Comparison of ENCODE assay signal across 28 cellular contexts in the genomic region with DNA sequence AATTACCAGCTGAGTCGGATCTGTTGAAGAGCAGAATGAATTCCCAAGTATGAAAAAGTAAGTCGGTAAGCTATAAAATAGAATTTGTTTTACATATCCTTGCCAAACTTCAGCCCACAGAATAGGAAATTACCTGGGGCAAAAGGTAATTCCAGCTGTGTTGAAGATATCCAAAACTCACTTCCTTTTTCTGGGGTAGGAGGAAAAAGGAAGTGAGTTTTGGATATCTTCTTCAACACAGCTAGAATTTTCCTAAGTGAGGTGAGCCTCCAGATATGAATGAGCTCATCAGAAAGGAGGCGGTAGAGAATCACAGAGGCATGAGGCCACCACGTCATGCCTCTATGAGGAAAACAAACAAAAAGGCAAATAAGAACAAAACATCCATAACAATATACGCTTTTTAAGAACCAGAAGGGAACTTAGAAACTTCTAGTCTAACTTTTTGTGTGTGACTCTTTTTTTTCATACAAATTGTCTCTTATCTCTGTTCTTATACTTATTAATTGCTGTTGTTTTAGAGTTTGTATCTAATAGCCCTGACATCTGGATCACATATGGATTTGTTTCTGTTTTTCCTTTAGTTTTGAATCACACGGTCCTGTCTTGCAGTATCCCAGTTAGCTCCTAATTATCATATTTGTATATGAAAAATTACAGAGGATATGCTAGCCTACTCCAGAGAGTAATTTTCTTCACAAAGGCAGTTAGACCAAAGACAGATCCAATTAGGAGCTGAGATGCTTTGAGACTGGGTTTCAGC.
DNase-seq lines count a peak whose midpoint lies in the region; ATAC-seq and TF ChIP-seq lines count a peak whose summit lies in the region.
"Had no signal": no experiment of that assay in that cellular context is flagged by ENCODE, and none has a peak within 500 bp of the region (broad histone marks: within the 10 kb centered on the region; RNA-seq: fewer than 3 reads in every experiment).

No MANE protein-coding gene starts in this region.

- in situ Hi-C loops in brain microvascular endothelial cell (cut with HindIII; ENCODE audit: low pct_ligation_motif_present, low sequenced_read_pairs), result no loop called here

- H3K36me3 Mint-ChIP-seq in GM23338 (ENCODE audit: low read depth), result no peaks in the 10 kb centered on the region
- no peaks in the 10 kb centered on the region for H3K36me3 Mint-ChIP-seq in WTC11
- H3K36me3 Mint-ChIP-seq: activated naive CD8-positive, alpha-beta T cell treated with anti-CD3 and anti-CD28 coated beads for 36 hours; natural killer cell treated with Interleukin-12 subunit alpha and Interleukin-12 subunit beta and Interleukin-15 and Interleukin-18, amount 100 ng/mL, for 72 hours had no signal

- H3F3A ChIP-seq in GM23338 (replicated peaks; ENCODE audit: low read depth), result no peaks in the 10 kb centered on the region

- no peaks in the 10 kb centered on the region for H3K36me3 ChIP-seq in BJ (ENCODE audit: control insufficient read depth, insufficient read depth, low read length)
- H3K36me3 ChIP-seq in GM23338 (ENCODE audit: insufficient read depth), result no peaks in the 10 kb centered on the region
- H3K36me3 ChIP-seq in brain microvascular endothelial cell (replicated peaks), result no peaks in the 10 kb centered on the region
- no peaks in the 10 kb centered on the region for H3K36me3 ChIP-seq in mesenchymal stem cell (ENCODE audit: control insufficient read depth in 1 of 2, insufficient read depth in 2 of 2, low read depth in 1 of 2, low read length in 2 of 2)
- no peaks in the 10 kb centered on the region for H3K36me3 ChIP-seq in right atrium auricular region
- H3K36me3 ChIP-seq: heart left ventricle, lower lobe of right lung, SJSA1, spleen, transverse colon had no signal

- H3K18ac ChIP-seq in mesenchymal stem cell (ENCODE audit: low read depth in 1 of 2, low read length in 2 of 2), result no peak overlapping the region

- CTCF ChIA-PET in BJ (lab: Yijun Ruan, JAX) (interaction anchor here (1.0 kb wide), 1 partner anchor 30 kb away, joined by 3 read pairs; no protein-coding TSS in a partner anchor), WTC11 (lab: Charles Lee) (interaction anchor here (1.6 kb wide), 2 partner anchors 82 to 105 kb away, joined by 3 to 5 read pairs; no protein-coding TSS in a partner anchor)

- H3K4me3 ChIP-seq in BJ (ENCODE audit: low read depth, low read length), result no peak overlapping the region
- H3K4me3 ChIP-seq in GM23338, result no peak overlapping the region
- H3K4me3 ChIP-seq in brain microvascular endothelial cell (ENCODE audit: low read depth, low read length), result no peak overlapping the region
- H3K4me3 ChIP-seq in mesenchymal stem cell (ENCODE audit: insufficient read depth in 1 of 2, low read depth in 1 of 2, low read length in 2 of 2), result no peak overlapping the region
- H3K4me3 ChIP-seq in right atrium auricular region, result no peak overlapping the region
- H3K4me3 ChIP-seq: heart left ventricle, lower lobe of right lung, mucosa of descending colon, SJSA1, spleen, transverse colon had no signal

- peak overlapping the region; percentile 43 for H3K9ac ChIP-seq in mesenchymal stem cell (ENCODE audit: low read length)

- H3K4me2 ChIP-seq in GM23338 (no peak overlapping the region), mesenchymal stem cell (ENCODE audit: low read length, poor library complexity, severe bottlenecking) (no peak overlapping the region)

- H2AK5ac ChIP-seq in mesenchymal stem cell (ENCODE audit: low read length, severe bottlenecking), result no peak overlapping the region

- H4K20me1 ChIP-seq in GM23338 (replicated peaks; ENCODE audit: insufficient read depth), result no peaks in the 10 kb centered on the region

- H3K27ac Mint-ChIP-seq in GM23338 (no peak overlapping the region), WTC11 (no peak overlapping the region)
- H3K27ac Mint-ChIP-seq: activated CD8-positive, alpha-beta T cell treated with anti-CD3 and anti-CD28 coated beads, Interleukin-2, amount 10 ng/mL, durations not matched to agents 7 days and 5 days; activated naive CD8-positive, alpha-beta T cell treated with anti-CD3 and anti-CD28 coated beads for 36 hours; H9; natural killer cell treated with Interleukin-12 subunit alpha and Interleukin-12 subunit beta and Interleukin-15 and Interleukin-18, amount 100 ng/mL, for 72 hours; T-helper 1 cell treated with Interleukin-12 subunit alpha and Interleukin-12 subunit beta and Interleukin-4 antibody, amounts not matched to agents 30 μg/mL and 1 μg/mL, for 36 hours had no signal

- ATAC-seq in GM23338, result no peak
- ATAC-seq in WTC11, result no peak
- ATAC-seq: activated CD8-positive, alpha-beta T cell treated with anti-CD3 and anti-CD28 coated beads, Interleukin-2, amount 10 ng/mL, durations not matched to agents 7 days and 5 days; heart left ventricle; lower lobe of right lung; mucosa of descending colon; natural killer cell treated with Interleukin-12 subunit alpha and Interleukin-12 subunit beta and Interleukin-15 and Interleukin-18, amount 100 ng/mL, for 72 hours had no signal

- no peak overlapping the region for H4K8ac ChIP-seq in mesenchymal stem cell (ENCODE audit: low read length)

- no peaks in the 10 kb centered on the region for H3K9me3 ChIP-seq in mesenchymal stem cell (ENCODE audit: control insufficient read depth, low read length)
- no peaks in the 10 kb centered on the region for H3K9me3 ChIP-seq in right atrium auricular region
- H3K9me3 ChIP-seq: heart left ventricle, lower lobe of right lung, mucosa of descending colon, SJSA1, spleen, transverse colon had no signal

- no peaks in the 10 kb centered on the region for H3K79me1 ChIP-seq in mesenchymal stem cell (replicated peaks; ENCODE audit: low read length, poor library complexity, severe bottlenecking)

- H3K4ac ChIP-seq in mesenchymal stem cell (ENCODE audit: low read depth in 1 of 2, low read length in 2 of 2), result no peak overlapping the region

- H3K4me1 ChIP-seq in GM23338 (ENCODE audit: insufficient read depth), result peaks cover 15% of the 10 kb centered on the region
- H3K4me1 ChIP-seq in mesenchymal stem cell (ENCODE audit: control insufficient read depth, insufficient read depth, low read depth, low read length), result no peaks in the 10 kb centered on the region
- H3K4me1 ChIP-seq in right atrium auricular region, result no peaks in the 10 kb centered on the region
- H3K4me1 ChIP-seq: heart left ventricle, lower lobe of right lung, SJSA1, spleen, transverse colon had no signal

- no peak overlapping the region for H2BK12ac ChIP-seq in mesenchymal stem cell (ENCODE audit: low read length in 2 of 2)

- TF ChIP-seq CTCF in BJ (IDR thresholded peaks at IDR 0.05; ENCODE audit: insufficient read depth, low read depth, low read length) (0 out of 2 replicates have a peak, but pooled peaks have one; percentile 2), GM23338 (conservative IDR thresholded peaks at IDR 0.05; ENCODE audit: low read depth in 2 of 2) (peak in 1 of 2 experiments; percentile 15; a peak in 1 of 4 replicates), brain microvascular endothelial cell (IDR thresholded peaks at IDR 0.05; ENCODE audit: low read depth, low read length, missing control alignments) (no peak), right atrium auricular region (IDR thresholded peaks at IDR 0.05) (no peak), WTC11 (IDR thresholded peaks at IDR 0.05) (no peak)

- H3K9me3 Mint-ChIP-seq in GM23338 (no peaks in the 10 kb centered on the region), WTC11 (no peaks in the 10 kb centered on the region)
- H3K9me3 Mint-ChIP-seq: activated naive CD8-positive, alpha-beta T cell treated with anti-CD3 and anti-CD28 coated beads for 36 hours; H9; natural killer cell treated with Interleukin-12 subunit alpha and Interleukin-12 subunit beta and Interleukin-15 and Interleukin-18, amount 100 ng/mL, for 72 hours; T-helper 1 cell treated with Interleukin-12 subunit alpha and Interleukin-12 subunit beta and Interleukin-4 antibody, amounts not matched to agents 30 μg/mL and 1 μg/mL, for 36 hours had no signal

- H2AFZ ChIP-seq in GM23338, result peak overlapping the region; percentile 11; the same call in 1 of the 2 replicates
- no peak overlapping the region for H2AFZ ChIP-seq in mesenchymal stem cell (ENCODE audit: low read depth, low read length)

- no peaks in the 10 kb centered on the region for H3K9me2 ChIP-seq in GM23338 (ENCODE audit: insufficient read depth)

- no peak overlapping the region for H2BK15ac ChIP-seq in mesenchymal stem cell (ENCODE audit: low read depth, poor library complexity, severe bottlenecking)

- H4K91ac ChIP-seq in mesenchymal stem cell (ENCODE audit: low read length), result no peak overlapping the region

- no peaks in the 10 kb centered on the region; the same call in 1 of the 2 replicates for H3K27me3 ChIP-seq in BJ (ENCODE audit: control insufficient read depth, insufficient read depth, low read length)
- H3K27me3 ChIP-seq in GM23338 (ENCODE audit: insufficient read depth), result no peaks in the 10 kb centered on the region
- H3K27me3 ChIP-seq in brain microvascular endothelial cell (replicated peaks), result no peaks in the 10 kb centered on the region
- no peaks in the 10 kb centered on the region for H3K27me3 ChIP-seq in mesenchymal stem cell (ENCODE audit: control insufficient read depth in 1 of 2, insufficient read depth in 1 of 2, low read length in 2 of 2)
- no peaks in the 10 kb centered on the region for H3K27me3 ChIP-seq in right atrium auricular region
- H3K27me3 ChIP-seq: SJSA1, spleen, transverse colon had no signal

- H3K4me1 Mint-ChIP-seq in GM23338 (peaks cover 20% of the 10 kb centered on the region), WTC11 (peaks cover 25% of the 10 kb centered on the region)
- H3K4me1 Mint-ChIP-seq: activated naive CD8-positive, alpha-beta T cell treated with anti-CD3 and anti-CD28 coated beads for 36 hours had no signal

- DNase-seq in BJ (ENCODE audit: low read depth) (no peak), GM23338 (ENCODE audit: low spot score) (no peak), brain microvascular endothelial cell (peak; percentile 24), mesenchymal stem cell (no peak), amygdala (lab: John Stamatoyannopoulos, UW) (no peak), right atrium auricular region (ENCODE audit: low spot score) (no peak), WTC11 (ENCODE audit: low spot score) (no peak)
- DNase-seq: activated CD4-positive, alpha-beta T cell treated with anti-CD3 and anti-CD28 coated beads for 1 hour; activated CD8-positive, alpha-beta T cell treated with anti-CD3 and anti-CD28 coated beads, Interleukin-2, amount 10 ng/mL, durations not matched to agents 7 days and 5 days; activated effector memory CD4-positive, alpha-beta T cell treated with Interleukin-2 at 50 U/mL for 16 hours; activated naive CD8-positive, alpha-beta T cell treated with anti-CD3 and anti-CD28 coated beads for 36 hours; activated T-cell treated with anti-CD3 and anti-CD28 coated beads for 4 hours; cerebellar nuclear complex; H9; heart left ventricle; kidney glomerular epithelial cell; lower lobe of right lung; mucosa of descending colon; NCI-H1436; NCI-H2081 treated with DMSO at 0.1 percent for 48 hours; NCI-H226; NCI-H69; spleen; stimulated activated CD4-positive, alpha-beta T cell treated with anti-CD3 and anti-CD28 coated beads, Interleukin-2, amount 100 ng/mL, for 48 hours; transverse colon had no signal

- no peak overlapping the region for H3K23ac ChIP-seq in mesenchymal stem cell (ENCODE audit: low read length in 2 of 2)

- H2BK120ac ChIP-seq in mesenchymal stem cell (ENCODE audit: low read depth, low read length), result no peak overlapping the region

- POLR2A ChIA-PET in BJ (lab: Charles Lee), result interaction anchor here (0.6 kb wide), 1 partner anchor 1544 kb away, joined by 3 read pairs; no protein-coding TSS in a partner anchor
- POLR2A ChIA-PET in WTC11 (lab: Charles Lee), result no interaction called here

- H3K4me3 Mint-ChIP-seq in GM23338 (no peak overlapping the region), WTC11 (no peak overlapping the region)
- H3K4me3 Mint-ChIP-seq: activated CD8-positive, alpha-beta T cell treated with anti-CD3 and anti-CD28 coated beads, Interleukin-2, amount 10 ng/mL, durations not matched to agents 7 days and 5 days; activated naive CD8-positive, alpha-beta T cell treated with anti-CD3 and anti-CD28 coated beads for 36 hours; H9; natural killer cell treated with Interleukin-12 subunit alpha and Interleukin-12 subunit beta and Interleukin-15 and Interleukin-18, amount 100 ng/mL, for 72 hours; T-helper 1 cell treated with Interleukin-12 subunit alpha and Interleukin-12 subunit beta and Interleukin-4 antibody, amounts not matched to agents 30 μg/mL and 1 μg/mL, for 36 hours had no signal

- H3K27me3 Mint-ChIP-seq in GM23338 (ENCODE audit: insufficient read depth, low read depth, poor library complexity), result peaks cover 2% of the 10 kb centered on the region
- no peaks in the 10 kb centered on the region for H3K27me3 Mint-ChIP-seq in WTC11 (ENCODE audit: low read depth)

- WGBS in mesenchymal stem cell, result 100% methylated on average over 1 of the region's 6 CpGs

- no peak overlapping the region for H2BK5ac ChIP-seq in mesenchymal stem cell (ENCODE audit: low read depth, low read length, poor library complexity, severe bottlenecking)

- H3K14ac ChIP-seq in mesenchymal stem cell (ENCODE audit: low read length in 2 of 2), result no peak overlapping the region

- no peaks in the 10 kb centered on the region for H3K79me2 ChIP-seq in GM23338 (replicated peaks; ENCODE audit: insufficient read depth)

- H3K27ac ChIP-seq in GM23338 (ENCODE audit: low read depth), result no peak overlapping the region
- H3K27ac ChIP-seq in brain microvascular endothelial cell, result peak overlapping the region; percentile 24
- H3K27ac ChIP-seq in mesenchymal stem cell (ENCODE audit: low read length, poor library complexity, severe bottlenecking), result no peak overlapping the region
- H3K27ac ChIP-seq in right atrium auricular region, result no peak overlapping the region
- H3K27ac ChIP-seq: heart left ventricle, lower lobe of right lung, SJSA1, spleen, transverse colon had no signal
